ENCODE assay signal across 10 cellular contexts in genomic region chr11:124012697-124013096, GRCh38. TPM values are rescaled to one million over a fixed set of nuclear protein-coding genes. Genes with fewer than 3 reads are reported as not detected.
"Had no signal": no experiment of that assay in that cellular context is flagged by ENCODE, and none has a peak within 500 bp of the region (broad histone marks: within the 10 kb centered on the region; RNA-seq: fewer than 3 reads in every experiment).

Gene OR10G4, plus strand, starts transcription at chr11:124012997. Its CDS starts 2,578 bp downstream, at chr11:124015575.

- H3K4me3 ChIP-seq: GM23248, HAP-1 had no signal

- H3K9me3 Mint-ChIP-seq: H9 had no signal

- H3K36me3 ChIP-seq: HAP-1 had no signal

- H3K4me1 ChIP-seq: HAP-1 had no signal

- FAIRE-seq: H54 had no signal

- H2AFZ ChIP-seq: GM23248 had no signal

- H3K9ac ChIP-seq: GM23248 had no signal

- DNase-seq: GM23248, GOT3, H7, H9, HCEC 1CT, HFFc6 had no signal

- H3K9me3 ChIP-seq: HAP-1 had no signal

- H3K4me3 Mint-ChIP-seq: H9, HFFc6 had no signal

- ATAC-seq: HCT116 had no signal

- H3K27ac Mint-ChIP-seq: HFFc6 had no signal

- H3K27ac ChIP-seq: GM23248 had no signal

RNA-seq across cellular contexts. Expression of gene OR10G4, which starts in this region (rescaled TPM):
- total RNA-seq: GM23248, H4, H7, HFFc6 had no signal
- polyA plus RNA-seq: GM23248 had no signal
